In the genomic region with DNA sequence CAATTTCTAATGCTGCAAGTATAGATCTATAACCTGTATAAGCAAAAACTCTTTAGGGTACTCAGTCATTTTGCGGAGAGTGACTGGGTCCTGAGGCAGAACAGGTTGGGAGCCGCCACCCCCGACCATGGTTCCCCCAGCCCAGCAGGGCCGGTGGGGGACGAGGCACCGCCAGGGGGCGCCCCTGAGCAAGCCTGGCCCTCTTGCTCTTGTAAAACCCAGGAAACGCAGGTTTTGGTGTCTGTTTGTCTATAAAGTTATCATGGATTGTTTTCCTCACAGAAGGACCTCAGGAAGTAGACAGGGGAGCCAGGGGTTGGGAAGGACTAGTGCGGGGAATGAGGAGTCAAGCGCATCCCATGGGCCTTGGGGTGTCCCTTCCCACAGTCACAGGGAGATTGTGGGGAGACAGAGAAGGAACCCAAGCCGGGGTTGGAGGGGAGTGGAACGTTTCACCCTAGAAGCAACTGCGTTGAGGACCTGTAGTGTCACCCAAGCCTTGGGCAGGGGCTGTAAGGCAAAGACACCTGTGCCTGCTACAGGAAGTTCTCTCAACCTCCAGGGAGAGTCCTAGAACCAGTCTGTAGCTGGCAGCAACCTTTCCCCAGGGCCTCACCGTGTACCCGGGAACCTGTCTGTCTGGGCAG, we compare ENCODE assay signal across 8 cellular contexts. TPM values are rescaled to one million over a fixed set of nuclear protein-coding genes. Genes with fewer than 3 reads are reported as not detected.
A peak's percentile ranks its signal among the peaks of the same experiment; 100 is the strongest.
DNase-seq lines count a peak whose midpoint lies in the region; ATAC-seq, FAIRE-seq and TF ChIP-seq lines count a peak whose summit lies in the region.

No MANE protein-coding gene starts in this region.

- H3K36me3 Mint-ChIP-seq in glutamatergic neuron (ENCODE audit: unreplicated experiment) = no peaks in the 10 kb centered on the region

- no peaks in the 10 kb centered on the region for H3K9me3 Mint-ChIP-seq in glutamatergic neuron (ENCODE audit: unreplicated experiment)

- no peak overlapping the region for H3K27ac Mint-ChIP-seq in glutamatergic neuron (ENCODE audit: unreplicated experiment)

- H3K9ac ChIP-seq in SK-N-SH = no peak overlapping the region

- H3K27me3 ChIP-seq in AG04450 (ENCODE audit: control insufficient read depth, insufficient read depth, low read length) (peaks cover 23% of the 10 kb centered on the region), SK-N-SH (ENCODE audit: insufficient read depth) (peaks cover 30% of the 10 kb centered on the region), small intestine (ENCODE audit: control insufficient read depth in 2 of 2, insufficient read depth in 2 of 2, low read length in 2 of 2) (no peaks in the 10 kb centered on the region)

- no peak overlapping the region for H2AFZ ChIP-seq in SK-N-SH (ENCODE audit: low read depth)

- ATAC-seq in GM19455 (IDR thresholded peaks at IDR 0.05; ENCODE audit: unreplicated experiment) = no peak
- ATAC-seq in HG02852 (IDR thresholded peaks at IDR 0.05; ENCODE audit: unreplicated experiment) = no peak

- H3K36me3 ChIP-seq in SK-N-SH (replicated peaks in 1 of 2; ENCODE audit: control insufficient read depth in 1 of 2, insufficient read depth in 2 of 2, low read length in 1 of 2) (no peaks in the 10 kb centered on the region), small intestine (ENCODE audit: control insufficient read depth in 2 of 2, insufficient read depth in 2 of 2, low read length in 2 of 2) (no peaks in the 10 kb centered on the region)

- H3K4me1 ChIP-seq in SK-N-SH (ENCODE audit: control insufficient read depth in 1 of 2, insufficient read depth in 2 of 2, low read depth in 1 of 2, low read length in 1 of 2) (no peaks in the 10 kb centered on the region), small intestine (ENCODE audit: control insufficient read depth in 2 of 2, insufficient read depth in 1 of 2, low read depth in 1 of 2, low read length in 1 of 2) (no peaks in the 10 kb centered on the region)

- no peak overlapping the region for H3K4me2 ChIP-seq in SK-N-SH

- no peaks in the 10 kb centered on the region for H4K20me1 ChIP-seq in SK-N-SH (ENCODE audit: insufficient read depth)

- no peak overlapping the region for H3K4me3 Mint-ChIP-seq in glutamatergic neuron (ENCODE audit: unreplicated experiment)

- no peak overlapping the region for H3K27ac ChIP-seq in AG04450 (ENCODE audit: low read depth, low read length)
- H3K27ac ChIP-seq in SK-N-SH (ENCODE audit: low read depth in 2 of 2, low read length in 1 of 2) = no peak overlapping the region
- H3K27ac ChIP-seq in small intestine (ENCODE audit: low read depth in 1 of 2, low read length in 1 of 2) = no peak overlapping the region

- no peaks in the 10 kb centered on the region for H3F3A ChIP-seq in SK-N-SH (replicated peaks; ENCODE audit: insufficient read depth)

- FAIRE-seq in GM18507 (lab: Jason Lieb, UNC) = peak; percentile 74
- no peak for FAIRE-seq in small intestine (lab: Jason Lieb, UNC)

- POLR2A ChIA-PET in AG04450 (lab: Yijun Ruan, JAX) = no interaction called here
- POLR2A ChIA-PET in SK-N-SH (lab: Yijun Ruan, JAX) = no interaction called here

- no peaks in the 10 kb centered on the region for H3K9me2 ChIP-seq in SK-N-SH

- TF ChIP-seq CTCF in AG04450 (IDR thresholded peaks at IDR 0.05; ENCODE audit: low read depth, low read length) (peak; percentile 98), SK-N-SH (IDR thresholded peaks at IDR 0.05) (peak; percentile 97), glutamatergic neuron (IDR thresholded peaks at IDR 0.05; ENCODE audit: partially characterized antibody, unreplicated experiment) (peak; percentile 99)

- no peaks in the 10 kb centered on the region for H3K79me2 ChIP-seq in SK-N-SH (ENCODE audit: insufficient read depth)

- DNase-seq in AG04450 (ENCODE audit: low read depth, low spot score) = peak; percentile 10
- peak; percentile 84 for DNase-seq in GM18507 (ENCODE audit: extremely low spot score, insufficient read length, low read depth)
- peak; percentile 94 for DNase-seq in SK-N-SH
- peak; percentile 78 to 88 (median 82) for DNase-seq in activated naive CD4-positive, alpha-beta T cell (lab: John Stamatoyannopoulos, UW)
- DNase-seq in glutamatergic neuron = peak; percentile 91
- DNase-seq in small intestine = peak; percentile 52

- peak; percentile 72 for TF ChIP-seq RAD21 in SK-N-SH (IDR thresholded peaks at IDR 0.05; ENCODE audit: low read length)

- CTCF ChIA-PET in AG04450 (lab: Charles Lee) (interaction anchor here (0.6 to 1.0 kb wide), 3 partner anchors 122 to 1801 kb away, joined by 3 to 5 read pairs (median 5); no protein-coding TSS in a partner anchor), SK-N-SH (lab: Yijun Ruan, JAX) (interaction anchor here (0.5 to 1.0 kb wide), 9 partner anchors 9 to 122 kb away, joined by 3 to 7 read pairs (median 3); a partner anchor contains a TSS)

- H3K27me3 Mint-ChIP-seq in glutamatergic neuron (ENCODE audit: unreplicated experiment) = peaks cover 3% of the 10 kb centered on the region

- H3K4me3 ChIP-seq in AG04450 (ENCODE audit: low read depth, low read length) (no peak overlapping the region), SK-N-SH (ENCODE audit: low read depth in 2 of 2, low read length in 1 of 2) (peak overlapping the region in 1 of 2 experiments; percentile 32; a peak in 1 of 4 replicates), small intestine (ENCODE audit: low read depth in 1 of 2, low read length in 2 of 2) (no peak overlapping the region)

- no peak for TF ChIP-seq EP300 in SK-N-SH (IDR thresholded peaks at IDR 0.05; ENCODE audit: borderline replicate concordance in 1 of 2, low read depth in 1 of 2, low read length in 1 of 2)

- WGBS in SK-N-SH (ENCODE audit: low lambda C conversion rate) = 23% methylated on average over 15 of the region's 15 CpGs
- 21 to 25% (median 21%) methylated on average over 15 of the region's 15 CpGs for WGBS in small intestine, 3 donors

- H3K4me1 Mint-ChIP-seq in glutamatergic neuron (ENCODE audit: low read depth, unreplicated experiment) = peaks cover 8% of the 10 kb centered on the region

- H3K9me3 ChIP-seq in AG04450 (ENCODE audit: control insufficient read depth, insufficient read depth, low read length) = no peaks in the 10 kb centered on the region
- no peaks in the 10 kb centered on the region for H3K9me3 ChIP-seq in SK-N-SH
- no peaks in the 10 kb centered on the region for H3K9me3 ChIP-seq in small intestine (ENCODE audit: control insufficient read depth, low read depth)

TF ChIP-seq in SK-N-SH, 30 proteins besides CTCF, POLR2A, EP300 and RAD21 (continues in another document):
- no peak for TF ChIP-seq GATA2 (CRISPR knock-in tag; IDR thresholded peaks at IDR 0.05)
- TF ChIP-seq SMC3 (IDR thresholded peaks at IDR 0.05; ENCODE audit: low read depth, low read length) = peak; percentile 81
- TF ChIP-seq, protein P1, sequence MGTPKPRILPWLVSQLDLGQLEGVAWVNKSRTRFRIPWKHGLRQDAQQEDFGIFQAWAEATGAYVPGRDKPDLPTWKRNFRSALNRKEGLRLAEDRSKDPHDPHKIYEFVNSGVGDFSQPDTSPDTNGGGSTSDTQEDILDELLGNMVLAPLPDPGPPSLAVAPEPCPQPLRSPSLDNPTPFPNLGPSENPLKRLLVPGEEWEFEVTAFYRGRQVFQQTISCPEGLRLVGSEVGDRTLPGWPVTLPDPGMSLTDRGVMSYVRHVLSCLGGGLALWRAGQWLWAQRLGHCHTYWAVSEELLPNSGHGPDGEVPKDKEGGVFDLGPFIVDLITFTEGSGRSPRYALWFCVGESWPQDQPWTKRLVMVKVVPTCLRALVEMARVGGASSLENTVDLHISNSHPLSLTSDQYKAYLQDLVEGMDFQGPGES (IDR thresholded peaks at IDR 0.05; ENCODE audit: low read depth, low read length) = no peak

RNA-seq across cellular contexts. Expression of a gene that starts 26.4 kb away (rescaled TPM):
- 20.7 and 26.5 TPM in 2 replicates for polyA plus RNA-seq in AG04450 (2011; rRNA removed)
- 31.0 and 40.1 TPM in 2 replicates for polyA minus RNA-seq in AG04450 (2011; rRNA and poly(A)+ RNA removed)
- polyA plus RNA-seq in SK-N-SH (2012; rRNA removed) = 57.8 and 68.3 TPM in 2 replicates
- 25.4 and 36.9 TPM in 2 replicates for polyA plus RNA-seq in SK-N-SH (2012; cell fraction: cytosol; rRNA removed)
- polyA plus RNA-seq in SK-N-SH (2012; cell fraction: nucleus; rRNA removed) = 70.6 and 91.3 TPM in 2 replicates
- total RNA-seq in glutamatergic neuron (ENCODE audit: unreplicated experiment) = 137 TPM
- 10 to 100 TPM in 1 of 3 donors, 1 to 10 TPM in 2; 3.6 to 18.8 (median 9.7) TPM for polyA plus RNA-seq in small intestine

RNA-seq across cellular contexts. Expression of a gene that starts 31.6 kb away (rescaled TPM):
- polyA plus RNA-seq in AG04450 (2011; rRNA removed) (not detected in 2 replicates), SK-N-SH (2012; rRNA removed) (not detected in 2 replicates), small intestine (1 to 10 TPM in 1 of 3 donors, under 1 TPM in 2; 0.40 to 2.2 (median 0.45) TPM)
- polyA minus RNA-seq in AG04450 (2011; rRNA and poly(A)+ RNA removed) = not detected in 2 replicates
- 0.01 TPM in 1 of 2 replicates, not detected in the other for polyA plus RNA-seq in SK-N-SH (2012; cell fraction: cytosol; rRNA removed)
- polyA plus RNA-seq in SK-N-SH (2012; cell fraction: nucleus; rRNA removed) = not detected in 2 replicates
- 0.12 TPM for total RNA-seq in glutamatergic neuron (ENCODE audit: unreplicated experiment)

RNA-seq across cellular contexts. Expression of a gene that starts 58.4 kb away (rescaled TPM):
- polyA plus RNA-seq in AG04450 (2011; rRNA removed) = 33.3 and 42.8 TPM in 2 replicates
- polyA minus RNA-seq in AG04450 (2011; rRNA and poly(A)+ RNA removed) = 14.5 and 16.8 TPM in 2 replicates
- polyA plus RNA-seq in SK-N-SH (2012; rRNA removed) = 45.0 and 60.4 TPM in 2 replicates
- polyA plus RNA-seq in SK-N-SH (2012; cell fraction: cytosol; rRNA removed) = 29.7 and 48.7 TPM in 2 replicates
- polyA plus RNA-seq in SK-N-SH (2012; cell fraction: nucleus; rRNA removed) = 58.1 and 89.1 TPM in 2 replicates
- total RNA-seq in glutamatergic neuron (ENCODE audit: unreplicated experiment) = 58.8 TPM
- 100 to 1,000 TPM; 213 to 549 (median 397) TPM for polyA plus RNA-seq in small intestine

RNA-seq across cellular contexts. Expression of a gene that starts 58.7 kb away (rescaled TPM):
- 26.3 and 36.7 TPM in 2 replicates for polyA plus RNA-seq in AG04450 (2011; rRNA removed)
- polyA minus RNA-seq in AG04450 (2011; rRNA and poly(A)+ RNA removed) = 16.7 and 22.2 TPM in 2 replicates
- polyA plus RNA-seq in SK-N-SH (2012; rRNA removed) = 47.6 and 49.4 TPM in 2 replicates
- polyA plus RNA-seq in SK-N-SH (2012; cell fraction: cytosol; rRNA removed) = 23.5 and 33.3 TPM in 2 replicates
- 28.9 and 41.6 TPM in 2 replicates for polyA plus RNA-seq in SK-N-SH (2012; cell fraction: nucleus; rRNA removed)
- total RNA-seq in glutamatergic neuron (ENCODE audit: unreplicated experiment) = 10.4 TPM
- 100 to 1,000 TPM; 201 to 526 (median 507) TPM for polyA plus RNA-seq in small intestine

Comparison
In these comparisons a context has a peak if more than half of its experiments do, and no peak if none do; other contexts are left out.
1. DNase-seq: peak in every context shown above with its lines; median percentile 94 in SK-N-SH; 91 in glutamatergic neuron; 84 in GM18507; 82 in activated naive CD4-positive, alpha-beta T cell; 52 in small intestine; 10 in AG04450.